10 cellular contexts compared by ENCODE assay signal in the genomic region with DNA sequence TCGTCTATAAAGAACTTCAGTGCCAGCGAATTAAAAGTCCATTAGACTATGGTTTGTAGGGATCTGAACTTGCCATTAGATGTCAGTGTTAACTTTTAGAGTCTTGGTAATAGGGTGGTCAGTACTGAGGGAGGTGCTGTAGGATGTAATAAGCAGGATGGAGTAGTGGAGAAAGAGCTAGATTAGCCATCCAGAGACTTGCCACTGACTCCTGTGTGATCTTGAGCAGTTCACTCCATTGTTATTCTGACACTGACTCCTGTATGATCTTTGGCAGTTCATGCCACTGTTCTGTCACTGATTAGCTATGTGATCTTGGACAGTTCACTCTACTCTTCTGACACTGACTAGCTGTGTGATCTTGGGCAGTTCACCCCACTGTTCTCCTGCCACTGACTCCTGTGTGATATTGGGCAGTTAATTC.
DNase-seq lines count a peak whose midpoint lies in the region; TF ChIP-seq lines count a peak whose summit lies in the region.
"Had no signal": no experiment of that assay in that cellular context is flagged by ENCODE, and none has a peak within 500 bp of the region (broad histone marks: within the 10 kb centered on the region; RNA-seq: fewer than 3 reads in every experiment).

No MANE protein-coding gene starts in this region.

- H3K79me2 ChIP-seq in OCI-LY1 (ENCODE audit: insufficient read depth, low read length), result no peaks in the 10 kb centered on the region

- 36% methylated on average over 2 of the region's 2 CpGs for WGBS in prostate gland
- WGBS in testis, 2 donors, result 43 to 56% methylated on average over 2 of the region's 2 CpGs

- H3F3A ChIP-seq in OCI-LY1 (ENCODE audit: insufficient read depth, low read length), result no peaks in the 10 kb centered on the region

- H3K4me2 ChIP-seq in OCI-LY1 (ENCODE audit: low read length), result no peak overlapping the region

- no peaks in the 10 kb centered on the region for H3K9me3 ChIP-seq in OCI-LY1 (ENCODE audit: low read length)
- H3K9me3 ChIP-seq in prostate gland, result no peaks in the 10 kb centered on the region
- no peaks in the 10 kb centered on the region for H3K9me3 ChIP-seq in testis

- H3K9me2 ChIP-seq in OCI-LY1 (ENCODE audit: low read depth, low read length), result no peaks in the 10 kb centered on the region

- no peak overlapping the region for H2AFZ ChIP-seq in OCI-LY1 (ENCODE audit: low read length)

- H3K27me3 ChIP-seq in OCI-LY1 (ENCODE audit: insufficient read depth, low read length), result no peaks in the 10 kb centered on the region
- H3K27me3 ChIP-seq in prostate gland (replicated peaks; ENCODE audit: insufficient read depth), result no peaks in the 10 kb centered on the region
- no peaks in the 10 kb centered on the region for H3K27me3 ChIP-seq in testis

- TF ChIP-seq POLR2A in prostate gland (IDR thresholded peaks at IDR 0.05), result no peak
- TF ChIP-seq POLR2A in testis (IDR thresholded peaks at IDR 0.05), result no peak

- H3K9ac ChIP-seq in OCI-LY1 (ENCODE audit: low read length), result no peak overlapping the region

- no peaks in the 10 kb centered on the region for H4K20me1 ChIP-seq in OCI-LY1 (ENCODE audit: insufficient read depth, low read length)

- H3K4me3 ChIP-seq in OCI-LY1 (ENCODE audit: low read depth, low read length, poor library complexity, severe bottlenecking), result no peak overlapping the region
- H3K4me3 ChIP-seq in prostate gland, result no peak overlapping the region
- no peak overlapping the region for H3K4me3 ChIP-seq in testis

- TF ChIP-seq CTCF in GM12874 (IDR thresholded peaks at IDR 0.05; ENCODE audit: insufficient read depth, low read depth, low read length) (0 out of 2 replicates have a peak, but pooled peaks have one; percentile 3), OCI-LY1 (IDR thresholded peaks at IDR 0.05; ENCODE audit: low read length) (peak; percentile 31; the same call in 1 of the 2 replicates), prostate gland (IDR thresholded peaks at IDR 0.05) (peak in 3 of 4 experiments; percentile 50 to 61 (median 55)), GM20000 (IDR thresholded peaks at IDR 0.05; ENCODE audit: extremely low read depth, missing control alignments) (no peak), testis (IDR thresholded peaks at IDR 0.05) (no peak)

- H3K4me1 ChIP-seq in OCI-LY1 (ENCODE audit: insufficient read depth, low read length, severe bottlenecking) (no peaks in the 10 kb centered on the region), prostate gland (replicated peaks) (no peaks in the 10 kb centered on the region), testis (no peaks in the 10 kb centered on the region)

- intact Hi-C loops in prostate gland (cut with DNase I), result loop anchor here (1.0 to 10.0 kb wide), 3 partner anchors 83 to 185 kb away; no protein-coding TSS in a partner anchor
- intact Hi-C loops in testis (cut with DNase I; ENCODE audit: low total_unique reads), result loop anchor here (10.0 kb wide), 1 partner anchor 180 kb away; no protein-coding TSS in a partner anchor

- H3K27ac ChIP-seq in OCI-LY1 (ENCODE audit: low read depth, low read length, poor library complexity, severe bottlenecking) (no peak overlapping the region), prostate gland (no peak overlapping the region), testis (no peak overlapping the region)

- peaks cover 9% of the 10 kb centered on the region; the same call in 1 of the 2 replicates for H3K36me3 ChIP-seq in OCI-LY1 (ENCODE audit: insufficient read depth, low read length)
- H3K36me3 ChIP-seq in prostate gland, result no peaks in the 10 kb centered on the region
- no peaks in the 10 kb centered on the region for H3K36me3 ChIP-seq in testis (ENCODE audit: low read depth, missing control alignments)

- peak; percentile 77 for DNase-seq in fibroblast of the conjunctiva (ENCODE audit: low read depth)
- DNase-seq in prostate gland (ENCODE audit: low spot score), result no peak
- no peak for DNase-seq in GM20000 (ENCODE audit: low spot score)
- no peak for DNase-seq in testis
- no peak for DNase-seq in NOMO-1 (lab: John Stamatoyannopoulos, UW; ENCODE audit: unreplicated experiment in 2 of 2)
- DNase-seq in AML-193 (lab: John Stamatoyannopoulos, UW), result no peak
- DNase-seq: activated naive CD8-positive, alpha-beta T cell treated with anti-CD3 and anti-CD28 coated beads, Interleukin-2, amount 10 ng/mL, durations not matched to agents 7 days and 5 days; NCI-H526 had no signal

Comparison
In these comparisons a context has a peak if more than half of its experiments do, and no peak if none do; other contexts are left out.
1. CTCF ChIP-seq: peak in GM12874 (single experiment), OCI-LY1 (single experiment) and prostate gland (3 of 4); none in GM20000 (single experiment) and testis (0 of 3).